Comparison of ENCODE assay signal across 16 cellular contexts in genomic region chr1:215583185-215583692, GRCh38. TPM values are rescaled to one million over a fixed set of nuclear protein-coding genes. Genes with fewer than 3 reads are reported as not detected.
DNase-seq lines count a peak whose midpoint lies in the region; ATAC-seq, FAIRE-seq and TF ChIP-seq lines count a peak whose summit lies in the region.
"Had no signal": no experiment of that assay in that cellular context is flagged by ENCODE, and none has a peak within 500 bp of the region (broad histone marks: within the 10 kb centered on the region; RNA-seq: fewer than 3 reads in every experiment).

No MANE protein-coding gene starts in this region.

- H3K27me3 ChIP-seq in Caco-2 (replicated peaks; ENCODE audit: control insufficient read depth, insufficient read depth, low read length) (no peaks in the 10 kb centered on the region), GM12878 (replicated peaks in 1 of 2; ENCODE audit: control insufficient read depth in 2 of 2, insufficient read depth in 2 of 2, low read length in 1 of 2) (no peaks in the 10 kb centered on the region), osteoblast (ENCODE audit: insufficient read depth, low read length) (no peaks in the 10 kb centered on the region), WERI-Rb-1 (ENCODE audit: insufficient read depth, low read depth, severe bottlenecking) (no peaks in the 10 kb centered on the region)
- H3K27me3 ChIP-seq: tibial artery had no signal

- no peak overlapping the region for H3K4me2 ChIP-seq in GM12878 (ENCODE audit: control insufficient read depth, insufficient read depth)
- no peak overlapping the region for H3K4me2 ChIP-seq in osteoblast (ENCODE audit: insufficient read depth, low read length)

- POLR2A ChIA-PET in Caco-2 (lab: Charles Lee) (no interaction called here), GM12878 (lab: Charles Lee) (no interaction called here)

- TF ChIP-seq RAD21 in GM12878 (IDR thresholded peaks at IDR 0.05; ENCODE audit: insufficient read depth, low read depth, low read length) = no peak

- in situ Hi-C loops in GM12878 (cut with MboI) = no loop called here

- DNase-seq in Caco-2 (peak; percentile 79 to 83), GM12878 (ENCODE audit: low read depth, low spot score) (no peak), kidney (no peak), osteoblast (ENCODE audit: insufficient read length, low spot score, missing footprints) (no peak), SW 1271 (lab: John Stamatoyannopoulos, UW) (no peak), WERI-Rb-1 (no peak)
- DNase-seq: anterior cingulate cortex, DND-41, hypothalamus, NCI-H2107, tibial artery had no signal

- no peaks in the 10 kb centered on the region for H3K9me3 Mint-ChIP-seq in Caco-2 (ENCODE audit: unreplicated experiment)

- H3K36me3 Mint-ChIP-seq in Caco-2 (ENCODE audit: insufficient read depth, unreplicated experiment) = peaks cover 52% of the 10 kb centered on the region

- H3K27ac ChIP-seq in GM12878 (ENCODE audit: control insufficient read depth, insufficient read depth) (peak overlapping the region; percentile 46; the same call in 1 of the 2 replicates), kidney (ENCODE audit: low read depth in 2 of 2, low read length in 2 of 2) (peak overlapping the region; percentile 36 to 81), osteoblast (ENCODE audit: low read depth, low read length) (no peak overlapping the region), WERI-Rb-1 (no peak overlapping the region)
- H3K27ac ChIP-seq: tibial artery, VCaP had no signal

- H3K4me1 Mint-ChIP-seq in Caco-2 (ENCODE audit: low read depth, unreplicated experiment) = peaks cover 22% of the 10 kb centered on the region

- RAD21 ChIA-PET in GM12878 (lab: Charles Lee; ENCODE audit: unreplicated experiment) = interaction anchor here (1.4 kb wide), 1 partner anchor 15 kb away, joined by 3 read pairs; no protein-coding TSS in a partner anchor

- H3K4me3 Mint-ChIP-seq in Caco-2 (ENCODE audit: unreplicated experiment) = peak overlapping the region; percentile 67

- H3K79me2 ChIP-seq in GM12878 (ENCODE audit: control insufficient read depth, insufficient read depth, low read length) (no peaks in the 10 kb centered on the region), osteoblast (ENCODE audit: insufficient read depth, low read length) (no peaks in the 10 kb centered on the region)

- BruUV-seq in Caco-2 (replicated peaks; lab: Mats Ljungman, UMichigan) (no TSS peak), GM12878 (replicated peaks; lab: Mats Ljungman, UMichigan) (no TSS peak)

- no peak overlapping the region for H3K9ac ChIP-seq in GM12878 (ENCODE audit: control insufficient read depth, insufficient read depth, low read length)
- no peak overlapping the region for H3K9ac ChIP-seq in kidney (ENCODE audit: low read length in 2 of 2)

- peaks cover 24% of the 10 kb centered on the region for H3K4me1 ChIP-seq in Caco-2
- no peaks in the 10 kb centered on the region for H3K4me1 ChIP-seq in GM12878 (ENCODE audit: control insufficient read depth, insufficient read depth, low read length)
- peaks cover 0 to 2% of the 10 kb centered on the region in 2 donors for H3K4me1 ChIP-seq in kidney (ENCODE audit: control insufficient read depth in 1 of 2, insufficient read depth in 1 of 2, low read depth in 1 of 2, low read length in 2 of 2)
- H3K4me1 ChIP-seq in osteoblast (ENCODE audit: insufficient read depth, low read length) = no peaks in the 10 kb centered on the region
- H3K4me1 ChIP-seq: tibial artery had no signal

- H3K4me3 ChIP-seq in Caco-2 (ENCODE audit: low read depth, low read length) (peak overlapping the region; percentile 25), GM12878 (no peak overlapping the region), kidney (ENCODE audit: low read length in 2 of 2) (no peak overlapping the region), osteoblast (ENCODE audit: insufficient read depth, low read length) (no peak overlapping the region), WERI-Rb-1 (ENCODE audit: low read depth, low read length) (no peak overlapping the region)
- H3K4me3 ChIP-seq: tibial artery had no signal

- CTCF ChIA-PET in Caco-2 (lab: Charles Lee) = no interaction called here
- CTCF ChIA-PET in GM12878 (lab: Yijun Ruan, JAX) = interaction anchor here (1.1 to 1.3 kb wide), 2 partner anchors 16 to 24 kb away, joined by 3 read pairs; no protein-coding TSS in a partner anchor

- H3K9me3 ChIP-seq in Caco-2 (no peaks in the 10 kb centered on the region), GM12878 (replicated peaks; ENCODE audit: control insufficient read depth, insufficient read depth, low read length) (no peaks in the 10 kb centered on the region), kidney (ENCODE audit: control insufficient read depth in 1 of 2, low read length in 2 of 2) (no peaks in the 10 kb centered on the region), osteoblast (ENCODE audit: low read depth, low read length) (no peaks in the 10 kb centered on the region), WERI-Rb-1 (ENCODE audit: severe bottlenecking) (no peaks in the 10 kb centered on the region)
- H3K9me3 ChIP-seq: tibial artery had no signal

- SMC1A ChIA-PET in GM12878 (lab: Charles Lee; ENCODE audit: uncharacterized antibody, unreplicated experiment) = interaction anchor here (0.8 to 2.1 kb wide), 5 partner anchors 9 to 83 kb away, joined by 3 to 7 read pairs (median 4); no protein-coding TSS in a partner anchor

- H3K36me3 ChIP-seq in Caco-2 (ENCODE audit: control insufficient read depth, insufficient read depth, low read length) (no peaks in the 10 kb centered on the region), GM12878 (ENCODE audit: control insufficient read depth in 2 of 2, insufficient read depth in 2 of 2, low read length in 1 of 2) (peaks cover 0 to 7% of the 10 kb centered on the region in 2 experiments; a peak in 1 of 4 replicates), kidney (ENCODE audit: control insufficient read depth in 1 of 2, insufficient read depth in 2 of 2, low read length in 2 of 2) (peaks cover 9 to 10% of the 10 kb centered on the region in 2 donors), osteoblast (ENCODE audit: insufficient read depth, low read length) (peaks cover 26% of the 10 kb centered on the region), WERI-Rb-1 (peaks cover 38% of the 10 kb centered on the region)

- FAIRE-seq in GM12878 (lab: Jason Lieb, UNC) (peak; percentile 56), kidney (lab: Jason Lieb, UNC) (no peak)
- FAIRE-seq: endometrium had no signal

- WGBS in GM12878 (ENCODE audit: insufficient coverage, insufficient replicate concordance, low lambda C conversion rate, missing lambda C conversion rate) = 20% methylated on average over 5 of the region's 5 CpGs

- TF ChIP-seq CTCF in Caco-2 (IDR thresholded peaks at IDR 0.05; ENCODE audit: insufficient read depth in 1 of 2, low read depth in 1 of 2, low read length in 1 of 2, severe bottlenecking in 1 of 2, unreplicated experiment in 1 of 2) = no peak
- TF ChIP-seq CTCF in GM12878 (IDR thresholded peaks at IDR 0.05 in 2 of 3, conservative IDR thresholded peaks at IDR 0.05 in 1 of 3; ENCODE audit: control insufficient read depth in 2 of 3, extremely low read depth in 1 of 3, insufficient read depth in 1 of 3, low read depth in 3 of 3, low read length in 3 of 3) = no peak
- TF ChIP-seq CTCF in kidney (IDR thresholded peaks at IDR 0.05; ENCODE audit: borderline replicate concordance, extremely low read depth, insufficient read depth) = no peak
- no peak for TF ChIP-seq CTCF in osteoblast (IDR thresholded peaks at IDR 0.05; ENCODE audit: extremely low read depth, low read depth, low read length)
- TF ChIP-seq CTCF in WERI-Rb-1 (IDR thresholded peaks at IDR 0.05; ENCODE audit: low read depth, low read length) = no peak

- peak overlapping the region; percentile 88 for H3K27ac Mint-ChIP-seq in Caco-2 (ENCODE audit: unreplicated experiment)

- intact Hi-C loops in Caco-2 (cut with micrococcal nuclease; ENCODE audit: unreplicated experiment) (loop anchor here (1.0 kb wide), 2 partner anchors 16 to 23 kb away; partner anchors contain the start of gene KCTD3), GM12878 (cut with micrococcal nuclease; ENCODE audit: unreplicated experiment) (no loop called here), kidney (cut with DNase I) (no loop called here)

- ATAC-seq in HG02571 (IDR thresholded peaks at IDR 0.05; ENCODE audit: unreplicated experiment) (peak; percentile 68), GM12878 (peak; percentile 73), GM21825 (IDR thresholded peaks at IDR 0.05; ENCODE audit: unreplicated experiment) (no peak)
- ATAC-seq: Panc1 had no signal

- no peaks in the 10 kb centered on the region for H3K27me3 Mint-ChIP-seq in Caco-2 (ENCODE audit: insufficient read depth, unreplicated experiment)

- H4K20me1 ChIP-seq in GM12878 (ENCODE audit: control insufficient read depth, insufficient read depth) (no peaks in the 10 kb centered on the region), osteoblast (ENCODE audit: insufficient read depth, low read length) (no peaks in the 10 kb centered on the region)

- TF ChIP-seq EP300 in GM12878 (IDR thresholded peaks at IDR 0.05; ENCODE audit: borderline replicate concordance in 1 of 2, control insufficient read depth in 1 of 2, low read depth in 2 of 2, low read length in 2 of 2) = no peak

- no peak overlapping the region for H2AFZ ChIP-seq in GM12878 (ENCODE audit: control insufficient read depth, low read depth, low read length)
- no peak overlapping the region for H2AFZ ChIP-seq in osteoblast (ENCODE audit: low read length)

- no peak for TF ChIP-seq POLR2A in GM12878 (IDR thresholded peaks at IDR 0.05; ENCODE audit: low read depth, low read length)

RNA-seq across cellular contexts. Expression of gene KCTD3, which starts 16.1 kb away (rescaled TPM):
- total RNA-seq in Caco-2 (2022) (49.4 and 50.7 TPM in 2 replicates), GM12878 (2014; rRNA removed) (13.6 and 14.2 TPM in 2 replicates), GM12878 (2014; rRNA removed; fragmentation: Illumina TruSeq; extraction: Trizol) (15.0 and 15.4 TPM in 2 replicates), GM12878 (2021) (11.4 and 14.0 TPM in 2 replicates), kidney (41.6 TPM), osteoblast (48.9 and 55.7 TPM in 2 replicates)
- 29.9 and 30.1 TPM in 2 replicates for total RNA-seq in GM12878 (2013; cell fraction: nucleolus; rRNA removed)
- polyA plus RNA-seq in GM12878 (2011; ENCODE audit: low read depth) = 4.2 TPM
- polyA plus RNA-seq in GM12878 (2011; rRNA removed) (19.8 and 20.7 TPM in 2 replicates), GM12878 (2014; fragmentation: Illumina TruSeq; extraction: Trizol) (12.5 and 17.9 TPM in 2 replicates), GM12878 (2014; fragmentation: Nextera tagmentation; extraction: Ambion mirVana) (1 to 10 TPM; 3.6 to 4.7 TPM), GM12878 (2014; rRNA removed) (8.7 and 10.2 TPM in 2 replicates), GM12878 (2016; fragmentation: Nextera tagmentation; extraction: Ambion mirVana) (1 to 10 TPM; 8.9 to 9.0 TPM), kidney (ENCODE audit: insufficient read depth, low read depth, low replicate concordance) (20.3 TPM)
- 9.4 and 10.5 TPM in 2 replicates for polyA plus RNA-seq in GM12878 (2011; cell fraction: cytosol; rRNA removed)
- 19.0 and 23.7 TPM in 2 replicates for polyA plus RNA-seq in GM12878 (2011; cell fraction: nucleus; rRNA removed)
- polyA plus RNA-seq in GM12878 (2012) = 5.4 and 6.0 TPM in 2 replicates
- polyA minus RNA-seq in GM12878 (2011; rRNA and poly(A)+ RNA removed) = 18.3 and 32.6 TPM in 2 replicates
- polyA minus RNA-seq in GM12878 (2011; cell fraction: cytosol; rRNA and poly(A)+ RNA removed) = 7.1 and 7.9 TPM in 2 replicates
- 16.7 and 23.9 TPM in 2 replicates for polyA minus RNA-seq in GM12878 (2011; cell fraction: nucleus; rRNA and poly(A)+ RNA removed)

Comparison
In these comparisons a context has a peak if more than half of its experiments do, and no peak if none do; other contexts are left out.
1. DNase-seq: peak in Caco-2 (2 of 2); none in GM12878 (single experiment), kidney (single experiment), osteoblast (single experiment), SW 1271 (0 of 2) and WERI-Rb-1 (single experiment).
2. H3K27ac ChIP-seq: peak in GM12878 (single experiment) and kidney (2 of 2); none in osteoblast (single experiment) and WERI-Rb-1 (single experiment).